Comparison of ENCODE assay signal across 8 cellular contexts in genomic region chr9:98255578-98256296, GRCh38. TPM values are rescaled to one million over a fixed set of nuclear protein-coding genes. Genes with fewer than 3 reads are reported as not detected.
A peak's percentile ranks its signal among the peaks of the same experiment; 100 is the strongest.
DNase-seq lines count a peak whose midpoint lies in the region; ATAC-seq and TF ChIP-seq lines count a peak whose summit lies in the region.

Gene TBC1D2 (minus strand): TSS chr9:98255649. CDS start chr9:98255541, 108 bp downstream.

- H3K27me3 ChIP-seq in spleen (replicated peaks in 1 of 7): no peaks in the 10 kb centered on the region

- TF ChIP-seq CTCF in spleen (IDR thresholded peaks at IDR 0.05 in 8 of 11, conservative IDR thresholded peaks at IDR 0.05 in 3 of 11): peak in 5 of 11 experiments; percentile 26 to 52 (median 34)

- no peaks in the 10 kb centered on the region for H3K9me3 ChIP-seq in spleen

- peaks cover 0 to 11% (median 0%) of the 10 kb centered on the region in 6 donors for H3K36me3 ChIP-seq in spleen

- peak; percentile 98 for DNase-seq in AG20443 (ENCODE audit: low spot score)
- DNase-seq in NCI-H226: peak; percentile 89
- peak; percentile 93 to 96 (median 95) for DNase-seq in activated CD4-positive, CD25-positive, alpha-beta regulatory T cell (lab: John Stamatoyannopoulos, UW)
- DNase-seq in central memory CD4-positive, alpha-beta T cell: peak; percentile 96
- peak; percentile 95 for DNase-seq in inferior parietal cortex (ENCODE audit: extremely low spot score)
- peak; percentile 99 for DNase-seq in spleen

- ATAC-seq in GM19025 (IDR thresholded peaks at IDR 0.05; ENCODE audit: low read depth, unreplicated experiment) (peak; percentile 88), HG03280 (IDR thresholded peaks at IDR 0.05; ENCODE audit: unreplicated experiment) (peak; percentile 92)

- WGBS in spleen, 5 donors: 0 to 1% (median 0%) methylated on average over 42 to 64 of the region's 64 CpGs

- H3K4me3 ChIP-seq in spleen: peak within 1 kb of the TSS; percentile 74 to 95 (median 89)

- intact Hi-C loops in spleen (cut with DNase I; ENCODE audit: low total_unique reads): loop anchor here (10.0 kb wide), 1 partner anchor 51 kb away; no protein-coding TSS in a partner anchor

- H3K4me1 ChIP-seq in spleen: peaks cover 0 to 62% (median 36%) of the 10 kb centered on the region in 6 donors

- H3K27ac ChIP-seq in spleen: peak within 1 kb of the TSS; percentile 97 to 99 (median 99)

- TF ChIP-seq POLR2A in spleen (IDR thresholded peaks at IDR 0.05): peak in 2 of 3 donors; percentile 46 to 71

RNA-seq across cellular contexts. Expression of gene TBC1D2, which starts in this region (rescaled TPM):
- total RNA-seq in spleen: 10 to 100 TPM; 10.7 to 27.2 (median 13.0) TPM
- polyA plus RNA-seq in spleen: 1 to 10 TPM; 2.7 to 8.0 (median 5.7) TPM

Comparison
In these comparisons a context has a peak if more than half of its experiments do, and no peak if none do; other contexts are left out.
1. Peak in every context shown above with its lines: DNase-seq, ATAC-seq, H3K4me3 ChIP-seq and H3K27ac ChIP-seq.